ENCODE assay signal across 8 cellular contexts in the genomic region with DNA sequence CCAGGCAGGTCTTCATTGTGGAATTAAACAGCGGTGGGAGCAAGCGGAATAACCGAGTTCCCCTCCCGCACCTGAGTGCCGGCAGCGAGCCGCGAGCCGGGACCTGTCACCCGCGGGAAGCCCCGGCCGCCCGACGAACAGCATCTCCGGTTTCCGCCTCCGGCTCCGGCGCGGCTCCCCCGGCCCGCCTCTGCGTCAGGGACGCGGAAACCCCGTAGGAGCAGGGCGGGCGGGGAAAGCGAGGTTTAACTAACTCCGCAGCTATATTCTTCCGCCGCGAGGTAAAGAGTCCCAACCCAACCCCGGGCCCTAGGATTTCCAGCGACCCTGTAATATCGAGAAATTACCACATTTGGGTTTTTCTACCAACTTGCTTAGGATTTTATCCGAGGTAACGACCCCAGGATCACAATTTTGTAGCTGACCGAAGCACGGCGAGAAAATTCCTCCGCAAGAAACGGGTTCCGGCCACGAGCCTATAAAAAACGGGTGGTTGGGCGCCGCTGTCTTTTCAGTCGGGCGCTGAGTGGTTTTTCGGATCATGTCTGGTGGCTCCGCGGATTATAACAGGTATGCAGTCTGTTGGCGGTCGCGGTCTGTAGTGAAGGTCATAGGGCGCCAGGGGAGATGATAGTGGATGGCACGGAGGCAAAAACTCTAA.
DNase-seq lines count a peak whose midpoint lies in the region; ATAC-seq and TF ChIP-seq lines count a peak whose summit lies in the region.

A gene (plus strand): TSS at position 508 of the 661 bp plus-strand sequence. CDS start 34 bp downstream, at position 542.

- peak; percentile 89 for DNase-seq in Ammon's horn (ENCODE audit: low spot score)
- DNase-seq in GM19240 (ENCODE audit: insufficient read length, low spot score) = peak; percentile 51
- DNase-seq in NCI-H526 (lab: John Stamatoyannopoulos, UW) = peak; percentile 77 to 94
- DNase-seq in activated CD4-positive, alpha-beta T cell treated with anti-CD3 and anti-CD28 coated beads for 48 hours = peak; percentile 92
- peak; percentile 91 for DNase-seq in choroid plexus epithelial cell (ENCODE audit: low read depth)
- peak; percentile 94 for DNase-seq in kidney tubule cell (ENCODE audit: low spot score)
- DNase-seq in stimulated activated CD4-positive, alpha-beta T cell treated with anti-CD3 and anti-CD28 coated beads, Interleukin-15, amount 100 ng/mL, for 48 hours (ENCODE audit: low read depth in 2 of 2) = peak; percentile 83 to 86

- peak within 1 kb of the TSS; percentile 99 for H3K4me3 ChIP-seq in choroid plexus epithelial cell (ENCODE audit: low read depth, low read length)

- ATAC-seq in HG03457 (IDR thresholded peaks at IDR 0.05; ENCODE audit: unreplicated experiment) = peak; percentile 56

- no peak for TF ChIP-seq CTCF in choroid plexus epithelial cell (conservative IDR thresholded peaks at IDR 0.05; ENCODE audit: low read depth, low read length)

Comparison
In these comparisons a context has a peak if more than half of its experiments do, and no peak if none do; other contexts are left out.
1. Peak in every context shown above with its lines: DNase-seq, ATAC-seq and H3K4me3 ChIP-seq.